10 cellular contexts compared by ENCODE assay signal in genomic region chr3:39413691-39414420, GRCh38. TPM values are rescaled to one million over a fixed set of nuclear protein-coding genes. Genes with fewer than 3 reads are reported as not detected.
DNase-seq lines count a peak whose midpoint lies in the region; ATAC-seq and TF ChIP-seq lines count a peak whose summit lies in the region.
"Had no signal": no experiment of that assay in that cellular context is flagged by ENCODE, and none has a peak within 500 bp of the region (broad histone marks: within the 10 kb centered on the region; RNA-seq: fewer than 3 reads in every experiment).

No MANE protein-coding gene starts in this region.

- H3K27me3 ChIP-seq in CD8-positive, alpha-beta memory T cell (ENCODE audit: insufficient read depth, low read length, poor library complexity, severe bottlenecking): no peaks in the 10 kb centered on the region
- no peaks in the 10 kb centered on the region for H3K27me3 ChIP-seq in lung (ENCODE audit: control insufficient read depth, insufficient read depth)

- no peaks in the 10 kb centered on the region for H3K9me3 ChIP-seq in CD8-positive, alpha-beta memory T cell (ENCODE audit: low read length)
- H3K9me3 ChIP-seq in HEK293 (ENCODE audit: control insufficient read depth, insufficient read depth, low read depth, low read length) (no peaks in the 10 kb centered on the region), lung (ENCODE audit: control insufficient read depth in 2 of 2, insufficient read depth in 1 of 2, low read length in 1 of 2) (no peaks in the 10 kb centered on the region)

- ATAC-seq in lung (ENCODE audit: insufficient read depth, low FRiP score) (peak; percentile 8), HG03196 (IDR thresholded peaks at IDR 0.05; ENCODE audit: unreplicated experiment) (no peak)

- TF ChIP-seq CTCF in HEK293 (tag by site-specific recombination; IDR thresholded peaks at IDR 0.05) (no peak), lung (IDR thresholded peaks at IDR 0.05; ENCODE audit: control extremely low read depth, extremely low read depth) (no peak)

- no peaks in the 10 kb centered on the region for H3K9me3 Mint-ChIP-seq in CD8-positive, alpha-beta memory T cell

- CTCF ChIA-PET in CD8-positive, alpha-beta memory T cell (lab: Charles Lee): no interaction called here
- CTCF ChIA-PET in HEK293 (lab: Yijun Ruan, JAX): interaction anchor here (4.3 kb wide), 1 partner anchor 85 kb away, joined by 21 read pairs; no protein-coding TSS in a partner anchor

- peaks cover 15% of the 10 kb centered on the region for H3K4me1 ChIP-seq in CD8-positive, alpha-beta memory T cell (ENCODE audit: insufficient read depth, low read length)
- H3K4me1 ChIP-seq in HEK293 (ENCODE audit: control insufficient read depth, insufficient read depth, low read length): no peaks in the 10 kb centered on the region
- peaks cover 0 to 10% of the 10 kb centered on the region in 2 donors for H3K4me1 ChIP-seq in lung (ENCODE audit: control insufficient read depth in 2 of 2, insufficient read depth in 2 of 2, low read length in 2 of 2)

- peaks cover 0 to 2% of the 10 kb centered on the region in 2 donors for H3K27me3 Mint-ChIP-seq in CD8-positive, alpha-beta memory T cell

- peaks cover 26 to 45% (median 44%) of the 10 kb centered on the region in 3 donors for H3K4me1 Mint-ChIP-seq in CD8-positive, alpha-beta memory T cell

- POLR2A ChIA-PET in CD8-positive, alpha-beta memory T cell (lab: Charles Lee): no interaction called here
- POLR2A ChIA-PET in HEK293 (lab: Yijun Ruan, JAX): interaction anchor here (0.6 kb wide), 1 partner anchor 27 kb away, joined by 5 read pairs; no protein-coding TSS in a partner anchor

- H3K36me3 Mint-ChIP-seq in CD8-positive, alpha-beta memory T cell: peaks cover 6 to 63% (median 21%) of the 10 kb centered on the region in 3 donors

- peaks cover 32% of the 10 kb centered on the region for H3K36me3 ChIP-seq in CD8-positive, alpha-beta memory T cell (ENCODE audit: insufficient read depth, low read length)
- H3K36me3 ChIP-seq in HEK293 (ENCODE audit: control insufficient read depth in 2 of 2, insufficient read depth in 1 of 2, low read length in 2 of 2) (peaks cover 17 to 58% of the 10 kb centered on the region in 2 experiments), lung (ENCODE audit: control insufficient read depth in 2 of 2, insufficient read depth in 2 of 2, low read length in 2 of 2) (peaks cover 22 to 36% of the 10 kb centered on the region in 2 donors)

- no peak overlapping the region for H3K4me3 Mint-ChIP-seq in CD8-positive, alpha-beta memory T cell

- no peak for DNase-seq in CD8-positive, alpha-beta memory T cell
- peak; percentile 48 to 49 for DNase-seq in activated T-cell treated with anti-CD3 and anti-CD28 coated beads, Interleukin-2, amount 50 U/mL, for 48 hours
- DNase-seq in lung (ENCODE audit: low spot score) (no peak), middle frontal gyrus (ENCODE audit: extremely low spot score, low spot score) (no peak), UCSD-AML1 (lab: John Stamatoyannopoulos, UW; ENCODE audit: unreplicated experiment) (no peak)
- DNase-seq in stimulated activated CD4-positive, alpha-beta T cell treated with anti-CD3 and anti-CD28 coated beads, Interleukin-15, amount 100 ng/mL, for 24 hours: no peak
- DNase-seq: activated CD4-positive, alpha-beta T cell treated with anti-CD3 and anti-CD28 coated beads for 4 hours; cerebellar nuclear complex had no signal

- H3K27ac Mint-ChIP-seq in CD8-positive, alpha-beta memory T cell: peak overlapping the region in 6 of 8 donors; percentile 1 to 72 (median 52)

- WGBS in lung, 2 donors: 70 to 82% methylated on average over 6 of the region's 6 CpGs

- H3K4me3 ChIP-seq in CD8-positive, alpha-beta memory T cell (ENCODE audit: low read length): no peak overlapping the region
- H3K4me3 ChIP-seq in HEK293 (ENCODE audit: low read depth, low read length) (no peak overlapping the region), lung (no peak overlapping the region)

- H3K27ac ChIP-seq in CD8-positive, alpha-beta memory T cell (ENCODE audit: low read depth, low read length): no peak overlapping the region
- H3K27ac ChIP-seq in HEK293 (ENCODE audit: extremely low read depth, low read depth, low read length): no peak overlapping the region
- peak overlapping the region in 1 of 2 donors; percentile 60 for H3K27ac ChIP-seq in lung (ENCODE audit: low read depth in 1 of 2, low read length in 1 of 2)

TF ChIP-seq in HEK293, 187 proteins besides CTCF, POLR2A, EP300 and RAD21:
- TF ChIP-seq ZSCAN16 (tag by site-specific recombination; IDR thresholded peaks at IDR 0.05) (peak; percentile 44; the same call in 1 of the 2 replicates), ZNF776 (tag by site-specific recombination; IDR thresholded peaks at IDR 0.05; ENCODE audit: borderline replicate concordance) (no peak)

RNA-seq across cellular contexts. Expression of gene RPSA, which starts 7.3 kb away (rescaled TPM):
- 1,000 to 10,000 TPM; 2,459 to 2,518 TPM for total RNA-seq in CD8-positive, alpha-beta memory T cell
- polyA plus RNA-seq in CD8-positive, alpha-beta memory T cell: 1,046 TPM
- 1,000 to 10,000 TPM in 1 of 2 donors, 100 to 1,000 TPM in 1; 657 to 1,053 TPM for total RNA-seq in lung
- polyA plus RNA-seq in lung: 1,000 to 10,000 TPM; 1,464 to 1,968 TPM

RNA-seq across cellular contexts. Expression of gene SLC25A38, which starts 30.7 kb away (rescaled TPM):
- 10 to 100 TPM; 71.3 to 73.0 TPM for total RNA-seq in CD8-positive, alpha-beta memory T cell
- polyA plus RNA-seq in CD8-positive, alpha-beta memory T cell: 55.6 TPM
- 10 to 100 TPM; 26.7 to 31.0 TPM for total RNA-seq in lung
- 10 to 100 TPM; 24.8 to 28.1 TPM for polyA plus RNA-seq in lung

RNA-seq across cellular contexts. Expression of gene MOBP, which starts 53.6 kb away (rescaled TPM):
- not detected for total RNA-seq in CD8-positive, alpha-beta memory T cell
- polyA plus RNA-seq in CD8-positive, alpha-beta memory T cell: not detected
- under 1 TPM; 0.14 to 0.18 TPM for total RNA-seq in lung
- polyA plus RNA-seq in lung: under 1 TPM; 0.10 to 0.17 TPM

Comparison
In these comparisons a context has a peak if more than half of its experiments do, and no peak if none do; other contexts are left out.
1. DNase-seq: peak in activated T-cell treated with anti-CD3 and anti-CD28 coated beads, Interleukin-2, amount 50 U/mL, for 48 hours (2 of 2); none in CD8-positive, alpha-beta memory T cell (0 of 5), lung (single experiment), middle frontal gyrus (single experiment), stimulated activated CD4-positive, alpha-beta T cell treated with anti-CD3 and anti-CD28 coated beads, Interleukin-15, amount 100 ng/mL, for 24 hours (single experiment) and UCSD-AML1 (single experiment).